ENCODE assay signal across 8 cellular contexts in the genomic region with DNA sequence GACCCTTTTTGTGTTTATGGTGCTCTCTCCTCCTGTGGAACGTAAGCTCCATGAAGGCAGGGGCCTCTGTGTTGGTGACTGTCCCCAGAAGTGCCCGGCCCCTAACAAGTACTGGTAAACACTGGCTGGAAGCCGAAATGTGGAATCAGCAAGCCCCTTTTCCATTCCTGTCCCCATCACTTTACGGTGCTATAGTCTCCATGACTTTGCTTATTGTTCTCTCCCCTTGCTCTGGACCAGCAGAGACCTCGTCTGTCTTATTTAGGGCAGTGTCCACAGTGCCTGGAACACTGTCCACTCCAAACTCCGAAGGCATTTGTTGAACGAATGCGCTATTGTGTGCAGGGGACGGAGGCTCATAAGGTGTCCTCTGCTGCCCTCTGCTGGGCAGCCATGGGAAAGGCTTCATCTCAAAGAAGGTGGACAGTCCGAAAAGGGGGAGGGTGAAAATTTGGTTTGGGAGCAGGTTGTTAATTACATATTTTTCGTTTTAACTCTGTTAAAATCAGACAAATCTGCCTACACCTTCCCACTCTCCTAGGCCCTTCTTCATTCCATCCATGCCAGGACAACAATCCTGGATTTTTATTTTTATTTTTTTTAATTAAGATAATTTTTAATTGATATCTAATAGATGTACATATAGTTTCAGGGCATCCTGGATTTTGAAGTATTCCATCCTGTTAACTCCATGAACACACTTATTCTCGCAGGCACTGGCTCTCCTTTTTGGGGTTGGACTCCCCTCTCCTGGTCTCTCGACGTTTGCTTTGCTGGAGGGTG.
A peak's percentile ranks its signal among the peaks of the same experiment; 100 is the strongest.
DNase-seq lines count a peak whose midpoint lies in the region; ATAC-seq, FAIRE-seq and TF ChIP-seq lines count a peak whose summit lies in the region.

No MANE protein-coding gene starts in this region.

- no peak overlapping the region for H3K4me3 Mint-ChIP-seq in activated CD4-positive, alpha-beta T cell treated with anti-CD3 and anti-CD28 coated beads, Interleukin-2, amount 10 ng/mL, durations not matched to agents 24 days and 14 days

- no peak overlapping the region for H3K27ac Mint-ChIP-seq in activated CD4-positive, alpha-beta T cell treated with anti-CD3 and anti-CD28 coated beads, Interleukin-2, amount 10 ng/mL, durations not matched to agents 24 days and 14 days

- H3K27me3 ChIP-seq in HepG2 (ENCODE audit: control insufficient read depth in 1 of 2, insufficient read depth in 2 of 2, low read length in 2 of 2) = peaks cover 2 to 15% of the 10 kb centered on the region in 2 experiments; a peak in 2 of 5 replicates

- CTCF ChIA-PET in HepG2 (lab: Yijun Ruan, JAX; ENCODE audit: low intra/inter-chr PET ratio, low total read pairs) = interaction anchor here (0.6 to 2.2 kb wide), 5 partner anchors 290 to 650 kb away, joined by 3 to 14 read pairs (median 6); no protein-coding TSS in a partner anchor

- H3K36me3 Mint-ChIP-seq in activated CD4-positive, alpha-beta T cell treated with anti-CD3 and anti-CD28 coated beads, Interleukin-2, amount 10 ng/mL, durations not matched to agents 24 days and 14 days (ENCODE audit: low read depth) = no peaks in the 10 kb centered on the region

- peak; percentile 83 for FAIRE-seq in HepG2 (lab: Jason Lieb, UNC)

- TF ChIP-seq CTCF in choroid plexus epithelial cell (conservative IDR thresholded peaks at IDR 0.05; ENCODE audit: low read depth, low read length) = peak; percentile 98
- peak; percentile 94 for TF ChIP-seq CTCF in HepG2 (CRISPR knock-in tag; IDR thresholded peaks at IDR 0.05)

- no TSS peak for BruUV-seq in HepG2 (replicated peaks; lab: Mats Ljungman, UMichigan)

- H4K20me1 ChIP-seq in HepG2 (ENCODE audit: insufficient read depth, low read length) = no peaks in the 10 kb centered on the region

- H3K27ac ChIP-seq in HepG2 (ENCODE audit: extremely low read length, insufficient read depth, low read length) = no peak overlapping the region

- TF ChIP-seq EP300 in HepG2 (IDR thresholded peaks at IDR 0.05; ENCODE audit: low read depth in 2 of 2, low read length in 2 of 2) = no peak
- no peak for TF ChIP-seq EP300 in HepG2 (CRISPR knock-in tag; IDR thresholded peaks at IDR 0.05; ENCODE audit: borderline replicate concordance)

- H3K4me1 Mint-ChIP-seq in activated CD4-positive, alpha-beta T cell treated with anti-CD3 and anti-CD28 coated beads, Interleukin-2, amount 10 ng/mL, durations not matched to agents 24 days and 14 days = peaks cover 10% of the 10 kb centered on the region

- TF ChIP-seq RAD21 in HepG2 (CRISPR knock-in tag; IDR thresholded peaks at IDR 0.05) = peak; percentile 87

- POLR2A ChIA-PET in HepG2 (lab: Yijun Ruan, JAX) = no interaction called here

- no peak overlapping the region for H3K9ac ChIP-seq in HepG2 (ENCODE audit: insufficient read depth, low read depth, low read length)

- H3K9me3 ChIP-seq in HepG2 (ENCODE audit: low read length) = no peaks in the 10 kb centered on the region

- in situ Hi-C loops in HepG2 (cut with HindIII; ENCODE audit: extremely low pct_ligation_motif_present, low pct_unique_long_range_greater_than_20kb) = loop anchor here (5.0 to 10.0 kb wide), 2 partner anchors 336 to 648 kb away; no protein-coding TSS in a partner anchor

- intact Hi-C loops in activated CD4-positive, alpha-beta T cell treated with anti-CD3 and anti-CD28 coated beads, Interleukin-2, amount 10 ng/mL, durations not matched to agents 24 days and 14 days (cut with micrococcal nuclease) = loop anchor here (1.0 to 5.0 kb wide), 2 partner anchors 649 to 1053 kb away; no protein-coding TSS in a partner anchor
- intact Hi-C loops in HepG2 (cut with micrococcal nuclease; ENCODE audit: unreplicated experiment) = loop anchor here (1.0 to 5.0 kb wide), 2 partner anchors 328 to 649 kb away; no protein-coding TSS in a partner anchor

- no peaks in the 10 kb centered on the region for H3K36me3 ChIP-seq in HepG2 (replicated peaks in 1 of 2; ENCODE audit: control insufficient read depth in 1 of 2, insufficient read depth in 2 of 2, low read length in 2 of 2)

- no peak for TF ChIP-seq POLR2A in HepG2 (IDR thresholded peaks at IDR 0.05; ENCODE audit: insufficient read depth in 1 of 2, low read depth in 2 of 2, low read length in 2 of 2)

- H3K4me1 ChIP-seq in HepG2 (ENCODE audit: insufficient read depth, low read length) = 0 out of 2 replicates have a peak, but pooled peaks cover 5% of the 10 kb centered on the region

- peaks cover 10% of the 10 kb centered on the region for H3K27me3 Mint-ChIP-seq in activated CD4-positive, alpha-beta T cell treated with anti-CD3 and anti-CD28 coated beads, Interleukin-2, amount 10 ng/mL, durations not matched to agents 24 days and 14 days

- DNase-seq in DMS153 (lab: John Stamatoyannopoulos, UW) = peak; percentile 59
- peak; percentile 26 for DNase-seq in NCI-H446 treated with DMSO at 0.1 percent for 48 hours (lab: John Stamatoyannopoulos, UW)
- peak; percentile 86 for DNase-seq in activated CD4-positive, alpha-beta T cell treated with anti-CD3 and anti-CD28 coated beads, Interleukin-2, amount 10 ng/mL, durations not matched to agents 24 days and 14 days
- DNase-seq in choroid plexus epithelial cell (ENCODE audit: low read depth) = peak; percentile 82
- peak; percentile 60 for DNase-seq in HepG2 (ENCODE audit: low spot score)
- DNase-seq in stimulated activated CD4-positive, alpha-beta T cell treated with anti-CD3 and anti-CD28 coated beads, TNF-alpha, amount 100 ng/mL, for 4 hours (ENCODE audit: low read depth in 3 of 3) = peak; percentile 16 to 43 (median 23)

- no peak overlapping the region for H3K4me3 ChIP-seq in choroid plexus epithelial cell (ENCODE audit: low read depth, low read length)
- H3K4me3 ChIP-seq in HepG2 (replicated peaks in 1 of 3; ENCODE audit: insufficient read depth in 1 of 3, low read depth in 2 of 3, low read length in 3 of 3) = no peak overlapping the region

- no peaks in the 10 kb centered on the region for H3K79me2 ChIP-seq in HepG2 (ENCODE audit: insufficient read depth, low read length)

- H2AFZ ChIP-seq in HepG2 (ENCODE audit: low read length) = no peak overlapping the region

- ATAC-seq in HG02678 (IDR thresholded peaks at IDR 0.05; ENCODE audit: unreplicated experiment) (peak; percentile 63), HepG2 (peak; percentile 90), GM19324 (IDR thresholded peaks at IDR 0.05; ENCODE audit: low FRiP score, unreplicated experiment) (no peak)

- H3K9me3 Mint-ChIP-seq in activated CD4-positive, alpha-beta T cell treated with anti-CD3 and anti-CD28 coated beads, Interleukin-2, amount 10 ng/mL, durations not matched to agents 24 days and 14 days = no peaks in the 10 kb centered on the region

- WGBS in HepG2 (ENCODE audit: low lambda C conversion rate) = 16% methylated on average over 14 of the region's 14 CpGs

- peak overlapping the region; percentile 34 for H3K4me2 ChIP-seq in HepG2 (ENCODE audit: low read depth, low read length)

TF ChIP-seq in HepG2, 621 proteins besides CTCF, POLR2A, EP300 and RAD21 (continues in another document):
- TF ChIP-seq KDM2A (CRISPR knock-in tag; IDR thresholded peaks at IDR 0.05; ENCODE audit: borderline replicate concordance, low read depth) = peak; percentile 64
- 0 out of 2 replicates have a peak, but pooled peaks have one; percentile 19 for TF ChIP-seq MIER3 (CRISPR knock-in tag; IDR thresholded peaks at IDR 0.05; ENCODE audit: borderline replicate concordance)
- TF ChIP-seq STAG1 (CRISPR knock-in tag; IDR thresholded peaks at IDR 0.05) = peak; percentile 98
- peak; percentile 49 for TF ChIP-seq XRCC5 (optimal IDR thresholded peaks at IDR 0.05; ENCODE audit: low read length)
- TF ChIP-seq ZMYM4 (CRISPR knock-in tag; IDR thresholded peaks at IDR 0.05) = peak; percentile 21; the same call in 1 of the 2 replicates
- TF ChIP-seq FOSL2 (CRISPR knock-in tag; IDR thresholded peaks at IDR 0.05) = peak; percentile 12; the same call in 1 of the 2 replicates
- no peak for TF ChIP-seq SOX13 (IDR thresholded peaks at IDR 0.05)
- 0 out of 4 replicates have a peak, but pooled peaks of 1 of the 2 experiments have one; percentile 7 for TF ChIP-seq SOX13 (CRISPR knock-in tag; conservative IDR thresholded peaks at IDR 0.05 in 1 of 2, IDR thresholded peaks at IDR 0.05 in 1 of 2)
- TF ChIP-seq MIXL1 (CRISPR knock-in tag; IDR thresholded peaks at IDR 0.05) = no peak
- peak; percentile 95 for TF ChIP-seq SMC3 (IDR thresholded peaks at IDR 0.05; ENCODE audit: low read length)
- no peak for TF ChIP-seq CENPBD1 (CRISPR knock-in tag; IDR thresholded peaks at IDR 0.05; ENCODE audit: borderline replicate concordance, low read depth)
- TF ChIP-seq ZNF207 (IDR thresholded peaks at IDR 0.05; ENCODE audit: borderline replicate concordance) = no peak
- TF ChIP-seq TEAD3 (CRISPR knock-in tag; optimal IDR thresholded peaks at IDR 0.05; ENCODE audit: borderline replicate concordance) = peak; percentile 30
- peak; percentile 24; the same call in 1 of the 2 replicates for TF ChIP-seq BORCS8-MEF2B (CRISPR knock-in tag; IDR thresholded peaks at IDR 0.05)
- TF ChIP-seq THAP11 (CRISPR knock-in tag; IDR thresholded peaks at IDR 0.05) = 0 out of 2 replicates have a peak, but pooled peaks have one; percentile 16
- TF ChIP-seq, protein P1, sequence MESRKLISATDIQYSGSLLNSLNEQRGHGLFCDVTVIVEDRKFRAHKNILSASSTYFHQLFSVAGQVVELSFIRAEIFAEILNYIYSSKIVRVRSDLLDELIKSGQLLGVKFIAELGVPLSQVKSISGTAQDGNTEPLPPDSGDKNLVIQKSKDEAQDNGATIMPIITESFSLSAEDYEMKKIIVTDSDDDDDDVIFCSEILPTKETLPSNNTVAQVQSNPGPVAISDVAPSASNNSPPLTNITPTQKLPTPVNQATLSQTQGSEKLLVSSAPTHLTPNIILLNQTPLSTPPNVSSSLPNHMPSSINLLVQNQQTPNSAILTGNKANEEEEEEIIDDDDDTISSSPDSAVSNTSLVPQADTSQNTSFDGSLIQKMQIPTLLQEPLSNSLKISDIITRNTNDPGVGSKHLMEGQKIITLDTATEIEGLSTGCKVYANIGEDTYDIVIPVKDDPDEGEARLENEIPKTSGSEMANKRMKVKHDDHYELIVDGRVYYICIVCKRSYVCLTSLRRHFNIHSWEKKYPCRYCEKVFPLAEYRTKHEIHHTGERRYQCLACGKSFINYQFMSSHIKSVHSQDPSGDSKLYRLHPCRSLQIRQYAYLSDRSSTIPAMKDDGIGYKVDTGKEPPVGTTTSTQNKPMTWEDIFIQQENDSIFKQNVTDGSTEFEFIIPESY (CRISPR knock-in tag; IDR thresholded peaks at IDR 0.05) = 0 out of 2 replicates have a peak, but pooled peaks have one; percentile 29
- TF ChIP-seq ZNF331 (CRISPR knock-in tag; IDR thresholded peaks at IDR 0.05) = 0 out of 2 replicates have a peak, but pooled peaks have one; percentile 21
- no peak for TF ChIP-seq TSC22D2 (CRISPR knock-in tag; IDR thresholded peaks at IDR 0.05; ENCODE audit: borderline replicate concordance)

Comparison
In these comparisons a context has a peak if more than half of its experiments do, and no peak if none do; other contexts are left out.
1. DNase-seq: peak in every context shown above with its lines; median percentile 86 in activated CD4-positive, alpha-beta T cell treated with anti-CD3 and anti-CD28 coated beads, Interleukin-2, amount 10 ng/mL, durations not matched to agents 24 days and 14 days; 82 in choroid plexus epithelial cell; 60 in HepG2; 59 in DMS153; 26 in NCI-H446 treated with DMSO at 0.1 percent for 48 hours; 23 in stimulated activated CD4-positive, alpha-beta T cell treated with anti-CD3 and anti-CD28 coated beads, TNF-alpha, amount 100 ng/mL, for 4 hours.